18 cellular contexts compared by ENCODE assay signal in the genomic region with DNA sequence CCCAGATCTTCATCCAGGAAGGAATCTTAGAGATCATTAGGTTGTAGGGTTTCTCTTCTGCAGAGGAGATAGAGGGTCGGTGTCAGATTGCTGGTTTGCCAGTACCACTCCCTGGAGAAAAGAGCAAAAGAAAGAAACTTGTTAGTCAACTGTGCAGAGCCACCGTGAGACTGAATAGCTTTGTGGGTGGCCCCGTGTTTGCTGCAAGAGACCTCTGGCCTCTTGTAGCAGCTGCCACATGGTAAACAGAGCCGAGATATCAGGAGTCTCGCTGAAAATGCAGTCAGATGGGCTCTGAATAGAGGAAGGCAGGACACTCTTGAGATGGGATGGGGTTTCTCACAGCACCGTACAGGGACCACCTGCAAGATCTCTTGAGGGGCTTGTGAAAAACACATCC.
DNase-seq lines count a peak whose midpoint lies in the region; ATAC-seq, FAIRE-seq and TF ChIP-seq lines count a peak whose summit lies in the region.
"Had no signal": no experiment of that assay in that cellular context is flagged by ENCODE, and none has a peak within 500 bp of the region (broad histone marks: within the 10 kb centered on the region; RNA-seq: fewer than 3 reads in every experiment).

No MANE protein-coding gene starts in this region.

- no peaks in the 10 kb centered on the region for H3K9me2 ChIP-seq in Karpas-422 (replicated peaks; ENCODE audit: insufficient read depth, low read length)

- H3K9me3 ChIP-seq in SJCRH30 (replicated peaks) (no peaks in the 10 kb centered on the region), HepG2 (ENCODE audit: low read length) (no peaks in the 10 kb centered on the region), small intestine (ENCODE audit: control insufficient read depth, low read depth) (no peaks in the 10 kb centered on the region), esophagus muscularis mucosa (no peaks in the 10 kb centered on the region), Karpas-422 (ENCODE audit: low read length) (no peaks in the 10 kb centered on the region)
- no peaks in the 10 kb centered on the region for H3K9me3 ChIP-seq in naive thymus-derived CD4-positive, alpha-beta T cell (ENCODE audit: control insufficient read depth in 2 of 3, low read length in 3 of 3)
- H3K9me3 ChIP-seq: ascending aorta, upper lobe of right lung had no signal

- H3K79me2 ChIP-seq in HepG2 (ENCODE audit: insufficient read depth, low read length) = no peaks in the 10 kb centered on the region
- H3K79me2 ChIP-seq in Karpas-422 (ENCODE audit: low read length) = no peaks in the 10 kb centered on the region

- peak; percentile 97 for ATAC-seq in HepG2
- ATAC-seq in naive thymus-derived CD4-positive, alpha-beta T cell = no peak
- ATAC-seq: esophagus mucosa, upper lobe of right lung had no signal

- FAIRE-seq in HepG2 (lab: Jason Lieb, UNC) (peak; percentile 79), small intestine (lab: Jason Lieb, UNC) (no peak)
- FAIRE-seq: islet of Langerhans had no signal

- peak in 1 of 2 experiments; percentile 36; a peak in 1 of 4 replicates for TF ChIP-seq EP300 in HepG2 (IDR thresholded peaks at IDR 0.05; ENCODE audit: low read depth in 2 of 2, low read length in 2 of 2)
- no peak for TF ChIP-seq EP300 in HepG2 (CRISPR knock-in tag; IDR thresholded peaks at IDR 0.05; ENCODE audit: borderline replicate concordance)
- no peak for TF ChIP-seq EP300 in esophagus muscularis mucosa (IDR thresholded peaks at IDR 0.05)

- no peaks in the 10 kb centered on the region for H3K27me3 ChIP-seq in SJCRH30
- no peaks in the 10 kb centered on the region for H3K27me3 ChIP-seq in HepG2 (ENCODE audit: control insufficient read depth in 1 of 2, insufficient read depth in 2 of 2, low read length in 2 of 2)
- H3K27me3 ChIP-seq in small intestine (ENCODE audit: control insufficient read depth in 2 of 2, insufficient read depth in 2 of 2, low read length in 2 of 2) = no peaks in the 10 kb centered on the region
- H3K27me3 ChIP-seq in esophagus muscularis mucosa = no peaks in the 10 kb centered on the region
- no peaks in the 10 kb centered on the region for H3K27me3 ChIP-seq in Karpas-422 (ENCODE audit: low read length)
- no peaks in the 10 kb centered on the region for H3K27me3 ChIP-seq in naive thymus-derived CD4-positive, alpha-beta T cell (ENCODE audit: control insufficient read depth in 2 of 2, insufficient read depth in 2 of 2, low read length in 2 of 2)
- H3K27me3 ChIP-seq: ascending aorta, upper lobe of right lung had no signal

- peak overlapping the region in 3 of 9 donors; percentile 10 to 59 (median 57) for H3K27ac Mint-ChIP-seq in naive thymus-derived CD4-positive, alpha-beta T cell

- 3% methylated on average over 5 of the region's 6 CpGs for WGBS in HepG2 (ENCODE audit: low lambda C conversion rate)
- WGBS in small intestine, 3 donors = 16 to 44% (median 29%) methylated on average over 6 of the region's 6 CpGs
- WGBS in esophagus muscularis mucosa = 88% methylated on average over 6 of the region's 6 CpGs

- POLR2A ChIA-PET in HepG2 (lab: Yijun Ruan, JAX) = interaction anchor here (0.9 to 4.3 kb wide), 8 partner anchors 8 to 51 kb away, joined by 3 to 38 read pairs (median 7); no protein-coding TSS in a partner anchor
- POLR2A ChIA-PET in naive thymus-derived CD4-positive, alpha-beta T cell (lab: Charles Lee) = no interaction called here

- intact Hi-C loops in HepG2 (cut with micrococcal nuclease; ENCODE audit: unreplicated experiment) = loop anchor here (5.0 kb wide), 1 partner anchor 33 kb away; no protein-coding TSS in a partner anchor
- intact Hi-C loops in esophagus muscularis mucosa (cut with DNase I) = no loop called here
- intact Hi-C loops in naive thymus-derived CD4-positive, alpha-beta T cell (cut with micrococcal nuclease) = no loop called here

- TF ChIP-seq RAD21 in HepG2 (CRISPR knock-in tag; IDR thresholded peaks at IDR 0.05) = no peak

- H3K4me2 ChIP-seq in HepG2 (ENCODE audit: low read depth, low read length) = peak overlapping the region; percentile 49
- no peak overlapping the region for H3K4me2 ChIP-seq in Karpas-422 (ENCODE audit: low read depth, low read length, poor library complexity, severe bottlenecking)

- TF ChIP-seq POLR2A in HepG2 (IDR thresholded peaks at IDR 0.05; ENCODE audit: insufficient read depth in 1 of 2, low read depth in 2 of 2, low read length in 2 of 2) (no peak), esophagus muscularis mucosa (IDR thresholded peaks at IDR 0.05; ENCODE audit: low read depth) (no peak)

- H2AFZ ChIP-seq in HepG2 (ENCODE audit: low read length) (no peak overlapping the region), Karpas-422 (ENCODE audit: low read length) (no peak overlapping the region)

- peak overlapping the region; percentile 41 for H3K9ac ChIP-seq in HepG2 (ENCODE audit: insufficient read depth, low read depth, low read length)
- no peak overlapping the region for H3K9ac ChIP-seq in Karpas-422 (ENCODE audit: low read length)

- CTCF ChIA-PET in HepG2 (lab: Yijun Ruan, JAX; ENCODE audit: low intra/inter-chr PET ratio, low total read pairs) = no interaction called here
- CTCF ChIA-PET in naive thymus-derived CD4-positive, alpha-beta T cell (lab: Charles Lee) = no interaction called here

- H4K20me1 ChIP-seq in HepG2 (ENCODE audit: insufficient read depth, low read length) = no peaks in the 10 kb centered on the region
- no peaks in the 10 kb centered on the region for H4K20me1 ChIP-seq in Karpas-422 (ENCODE audit: insufficient read depth, low read depth, low read length)

- peaks cover 0 to 15% (median 5%) of the 10 kb centered on the region in 7 donors for H3K4me1 Mint-ChIP-seq in naive thymus-derived CD4-positive, alpha-beta T cell

- H3K4me3 Mint-ChIP-seq in naive thymus-derived CD4-positive, alpha-beta T cell = no peak overlapping the region

- H3K36me3 Mint-ChIP-seq in naive thymus-derived CD4-positive, alpha-beta T cell = peaks cover 3 to 50% (median 26%) of the 10 kb centered on the region in 5 donors

- BruUV-seq in HepG2 (replicated peaks; lab: Mats Ljungman, UMichigan) = no TSS peak

- H3K36me3 ChIP-seq in SJCRH30 (0 out of 2 replicates have a peak, but pooled peaks cover 3% of the 10 kb centered on the region), HepG2 (replicated peaks in 1 of 2; ENCODE audit: control insufficient read depth in 1 of 2, insufficient read depth in 2 of 2, low read length in 2 of 2) (peaks cover 0 to 3% of the 10 kb centered on the region in 2 experiments; a peak in 2 of 5 replicates), small intestine (ENCODE audit: control insufficient read depth in 2 of 2, insufficient read depth in 2 of 2, low read length in 2 of 2) (peaks cover 0 to 3% of the 10 kb centered on the region in 2 donors), esophagus muscularis mucosa (peaks cover 6 to 62% (median 51%) of the 10 kb centered on the region in 4 donors), Karpas-422 (ENCODE audit: insufficient read depth, low read length) (no peaks in the 10 kb centered on the region)
- H3K36me3 ChIP-seq in naive thymus-derived CD4-positive, alpha-beta T cell (ENCODE audit: control insufficient read depth in 2 of 3, insufficient read depth in 3 of 3, low read length in 3 of 3) = peaks cover 0 to 58% (median 0%) of the 10 kb centered on the region in 3 experiments

- no peaks in the 10 kb centered on the region for H3K27me3 Mint-ChIP-seq in naive thymus-derived CD4-positive, alpha-beta T cell

- peak; percentile 66 for DNase-seq in NCI-H146 treated with DMSO at 0.1 percent for 48 hours (lab: John Stamatoyannopoulos, UW; ENCODE audit: unreplicated experiment)
- DNase-seq in SJCRH30 = peak; percentile 93 to 96
- DNase-seq in HepG2 (ENCODE audit: low spot score) = peak; percentile 73
- DNase-seq in small intestine = peak; percentile 53
- DNase-seq in esophagus muscularis mucosa (ENCODE audit: extremely low spot score) = no peak
- no peak for DNase-seq in Karpas-422
- no peak for DNase-seq in NCI-H1436 treated with DMSO at 0.1 percent for 48 hours (lab: John Stamatoyannopoulos, UW)
- DNase-seq in naive thymus-derived CD4-positive, alpha-beta T cell = no peak
- DNase-seq: activated gamma-delta T cell, cortex of kidney, head of caudate nucleus, midbrain, SHP77, T-helper 2 cell, upper lobe of right lung had no signal

- no peaks in the 10 kb centered on the region for H3K9me3 Mint-ChIP-seq in naive thymus-derived CD4-positive, alpha-beta T cell

- in situ Hi-C loops in HepG2 (cut with HindIII; ENCODE audit: extremely low pct_ligation_motif_present, low pct_unique_long_range_greater_than_20kb) = no loop called here

- H3K4me1 ChIP-seq in SJCRH30 (peaks cover 47% of the 10 kb centered on the region), HepG2 (ENCODE audit: insufficient read depth, low read length) (peaks cover 41% of the 10 kb centered on the region), small intestine (ENCODE audit: control insufficient read depth in 2 of 2, insufficient read depth in 1 of 2, low read depth in 1 of 2, low read length in 1 of 2) (peaks cover 0 to 8% of the 10 kb centered on the region in 2 donors), esophagus muscularis mucosa (peaks cover 36 to 48% (median 42%) of the 10 kb centered on the region in 4 donors), Karpas-422 (ENCODE audit: low read length) (peaks cover 6% of the 10 kb centered on the region; the same call in 1 of the 2 replicates)
- H3K4me1 ChIP-seq in naive thymus-derived CD4-positive, alpha-beta T cell (ENCODE audit: control insufficient read depth in 2 of 2, insufficient read depth in 2 of 2, low read length in 2 of 2) = no peaks in the 10 kb centered on the region

- TF ChIP-seq CTCF in HepG2 (CRISPR knock-in tag; IDR thresholded peaks at IDR 0.05) (no peak), esophagus muscularis mucosa (IDR thresholded peaks at IDR 0.05) (no peak)

- peak overlapping the region; percentile 59 for H3K27ac ChIP-seq in SJCRH30
- peak overlapping the region; percentile 70 for H3K27ac ChIP-seq in HepG2 (ENCODE audit: extremely low read length, insufficient read depth, low read length)
- H3K27ac ChIP-seq in small intestine (ENCODE audit: low read depth in 1 of 2, low read length in 1 of 2) = peak overlapping the region in 1 of 2 donors; percentile 40
- H3K27ac ChIP-seq in esophagus muscularis mucosa (replicated peaks in 1 of 4) = no peak overlapping the region
- no peak overlapping the region for H3K27ac ChIP-seq in Karpas-422 (ENCODE audit: low read length)
- H3K27ac ChIP-seq in naive thymus-derived CD4-positive, alpha-beta T cell (ENCODE audit: low read depth, low read length) = no peak overlapping the region
- H3K27ac ChIP-seq: ascending aorta, upper lobe of right lung had no signal

- H3K4me3 ChIP-seq in SJCRH30 = no peak overlapping the region
- peak overlapping the region in 1 of 3 experiments; percentile 10; a peak in 1 of 6 replicates for H3K4me3 ChIP-seq in HepG2 (replicated peaks in 1 of 3; ENCODE audit: insufficient read depth in 1 of 3, low read depth in 2 of 3, low read length in 3 of 3)
- no peak overlapping the region for H3K4me3 ChIP-seq in small intestine (ENCODE audit: low read depth in 1 of 2, low read length in 2 of 2)
- H3K4me3 ChIP-seq in esophagus muscularis mucosa = no peak overlapping the region
- H3K4me3 ChIP-seq in Karpas-422 (ENCODE audit: low read length) = no peak overlapping the region
- H3K4me3 ChIP-seq in naive thymus-derived CD4-positive, alpha-beta T cell (ENCODE audit: low read length) = no peak overlapping the region
- H3K4me3 ChIP-seq: ascending aorta, upper lobe of right lung had no signal

Comparison
In these comparisons a context has a peak if more than half of its experiments do, and no peak if none do; other contexts are left out.
1. DNase-seq: peak in NCI-H146 treated with DMSO at 0.1 percent for 48 hours (single experiment), SJCRH30 (2 of 2), HepG2 (single experiment) and small intestine (single experiment); none in esophagus muscularis mucosa (single experiment), Karpas-422 (single experiment), NCI-H1436 treated with DMSO at 0.1 percent for 48 hours (single experiment) and naive thymus-derived CD4-positive, alpha-beta T cell (0 of 9).
2. H3K27ac ChIP-seq: peak in SJCRH30 (single experiment) and HepG2 (single experiment); none in esophagus muscularis mucosa (0 of 4), Karpas-422 (single experiment) and naive thymus-derived CD4-positive, alpha-beta T cell (single experiment).